In genomic region chr11:58578136-58578634, GRCh38 we compare ENCODE assay signal across 1 cellular context.
TF ChIP-seq lines count a peak whose summit lies in the region.

No MANE protein-coding gene starts in this region.

TF ChIP-seq in liver, 16 proteins besides CTCF, POLR2A, EP300 and RAD21 (continued from another document):
- TF ChIP-seq ATF3 (IDR thresholded peaks at IDR 0.05) (peak; percentile 33), FOXA2 (IDR thresholded peaks at IDR 0.05) (peak; percentile 86), RXRA (IDR thresholded peaks at IDR 0.05) (peak; percentile 40 to 55), FOXA1 (IDR thresholded peaks at IDR 0.05) (peak; percentile 64)
TF ChIP-seq in liver: peak in this region for 14.
